23 cellular contexts compared by ENCODE assay signal in the genomic region with DNA sequence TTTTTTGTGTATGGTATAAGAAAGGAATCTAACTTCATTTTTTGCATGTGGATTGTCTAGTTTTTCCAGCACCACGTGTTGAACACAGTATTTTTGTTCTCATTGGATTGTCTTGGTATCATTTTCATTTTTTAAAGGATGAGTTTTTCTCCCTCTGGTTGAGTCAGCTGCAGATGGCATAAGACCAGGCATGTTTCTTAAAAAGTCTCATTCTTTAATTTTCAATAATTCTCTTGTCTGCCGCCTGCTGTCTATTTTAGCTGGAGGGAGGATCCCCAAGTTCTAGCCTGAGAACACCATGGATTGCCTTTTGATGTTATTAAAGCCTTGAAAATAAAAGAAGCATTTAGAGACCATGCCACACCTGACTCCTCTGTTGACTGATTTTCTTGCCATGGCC.
"Had no signal": no experiment of that assay in that cellular context is flagged by ENCODE, and none has a peak within 500 bp of the region (broad histone marks: within the 10 kb centered on the region; RNA-seq: fewer than 3 reads in every experiment).

No MANE protein-coding gene starts in this region.

- H3K4me1 ChIP-seq: colonic mucosa, gastroesophageal sphincter, neural progenitor cell, right lobe of liver had no signal

- H3K4me2 ChIP-seq: neural progenitor cell had no signal

- ATAC-seq: activated CD8-positive, alpha-beta T cell treated with anti-CD3 and anti-CD28 coated beads, Interleukin-2, amount 10 ng/mL, durations not matched to agents 7 days and 5 days; gastroesophageal sphincter; mucosa of descending colon; naive thymus-derived CD8-positive, alpha-beta T cell; right lobe of liver; stimulated activated effector memory CD8-positive, alpha-beta T cell treated with anti-CD3 and anti-CD28 coated beads, Interleukin-12 subunit alpha, Interleukin-12 subunit beta, amount 100 ng/mL, for 72 hours had no signal

- H3K27me3 ChIP-seq: colonic mucosa, dorsolateral prefrontal cortex, gastroesophageal sphincter, neural progenitor cell, right lobe of liver, stomach, suprapubic skin, tibial nerve had no signal

- H3K36me3 ChIP-seq: colonic mucosa, gastroesophageal sphincter, neural progenitor cell, right lobe of liver, stomach, suprapubic skin, tibial nerve had no signal

- H3K27ac ChIP-seq: colonic mucosa, gastroesophageal sphincter, neural progenitor cell, right lobe of liver, stomach, suprapubic skin had no signal

- H3K4me3 ChIP-seq: colonic mucosa, dorsolateral prefrontal cortex, gastroesophageal sphincter, mucosa of descending colon, neural progenitor cell, right lobe of liver, stomach, suprapubic skin, tibial nerve had no signal

- DNase-seq: activated CD4-positive, alpha-beta T cell treated with anti-CD3 and anti-CD28 coated beads for 1 hour; activated CD4-positive, alpha-beta T cell treated with anti-CD3 and anti-CD28 coated beads, Interleukin-2, amount 50 U/mL, for 1 hour; activated CD8-positive, alpha-beta T cell treated with anti-CD3 and anti-CD28 coated beads, Interleukin-2, amount 10 ng/mL, durations not matched to agents 7 days and 5 days; activated gamma-delta T cell; aorta; caudate nucleus; colonic mucosa; dorsolateral prefrontal cortex; head of caudate nucleus; hypothalamus; mesendoderm; mucosa of descending colon; naive thymus-derived CD8-positive, alpha-beta T cell; posterior cingulate gyrus; right lobe of liver; small intestine; stimulated activated CD4-positive, alpha-beta T cell treated with anti-CD3 and anti-CD28 coated beads, Interleukin-2, amount 100 ng/mL, for 24 hours; stomach had no signal

- H2AFZ ChIP-seq: neural progenitor cell had no signal

- H3K9me3 ChIP-seq: colonic mucosa, gastroesophageal sphincter, mucosa of descending colon, right lobe of liver, stomach, suprapubic skin, tibial nerve had no signal

- H3K9ac ChIP-seq: neural progenitor cell had no signal
